In genomic region chr1:93616221-93616995, GRCh38 we compare ENCODE assay signal across 10 cellular contexts.
DNase-seq lines count a peak whose midpoint lies in the region; ATAC-seq, FAIRE-seq and TF ChIP-seq lines count a peak whose summit lies in the region.
"Had no signal": no experiment of that assay in that cellular context is flagged by ENCODE, and none has a peak within 500 bp of the region (broad histone marks: within the 10 kb centered on the region; RNA-seq: fewer than 3 reads in every experiment).

No MANE protein-coding gene starts in this region.

- peaks cover 24% of the 10 kb centered on the region for H3K27me3 Mint-ChIP-seq in activated T-helper 2 cell treated with anti-CD3 and anti-CD28 coated beads, Interferon-gamma antibody, Interleukin-2, Interleukin-4, amounts not matched to agents 10 μg/mL and 5 μg/mL and 100 μg/mL, durations not matched to agents 14 hours and 24 hours and 36 hours (ENCODE audit: low read depth)

- TF ChIP-seq CTCF in kidney (IDR thresholded peaks at IDR 0.05; ENCODE audit: borderline replicate concordance, extremely low read depth, insufficient read depth) = no peak
- TF ChIP-seq CTCF in suprapubic skin (IDR thresholded peaks at IDR 0.05) = no peak

- intact Hi-C loops in activated T-helper 2 cell treated with anti-CD3 and anti-CD28 coated beads, Interferon-gamma antibody, Interleukin-2, Interleukin-4, amounts not matched to agents 10 μg/mL and 5 μg/mL and 100 μg/mL, durations not matched to agents 14 hours and 24 hours and 36 hours (cut with micrococcal nuclease) = loop anchor here (1.0 to 5.0 kb wide), 3 partner anchors 8 to 169 kb away; partner anchors contain the start of gene FNBP1L
- intact Hi-C loops in kidney (cut with DNase I) = no loop called here

- H3K27ac Mint-ChIP-seq in activated T-helper 2 cell treated with anti-CD3 and anti-CD28 coated beads, Interferon-gamma antibody, Interleukin-2, Interleukin-4, amounts not matched to agents 10 μg/mL and 5 μg/mL and 100 μg/mL, durations not matched to agents 14 hours and 24 hours and 36 hours = peak overlapping the region; percentile 24

- no peak for FAIRE-seq in kidney (lab: Jason Lieb, UNC)

- peak overlapping the region in 1 of 2 donors; percentile 69 for H3K9ac ChIP-seq in kidney (ENCODE audit: low read length in 2 of 2)

- no peak for ATAC-seq in GM19351 (IDR thresholded peaks at IDR 0.05; ENCODE audit: unreplicated experiment)
- ATAC-seq in HG02571 (IDR thresholded peaks at IDR 0.05; ENCODE audit: unreplicated experiment) = no peak

- no peak overlapping the region for H3K4me3 Mint-ChIP-seq in activated T-helper 2 cell treated with anti-CD3 and anti-CD28 coated beads, Interferon-gamma antibody, Interleukin-2, Interleukin-4, amounts not matched to agents 10 μg/mL and 5 μg/mL and 100 μg/mL, durations not matched to agents 14 hours and 24 hours and 36 hours (ENCODE audit: low read depth)

- H3K9me3 ChIP-seq in kidney (ENCODE audit: control insufficient read depth in 1 of 2, low read length in 2 of 2) (no peaks in the 10 kb centered on the region), suprapubic skin (no peaks in the 10 kb centered on the region)

- H3K4me1 ChIP-seq in kidney (ENCODE audit: control insufficient read depth in 1 of 2, insufficient read depth in 1 of 2, low read depth in 1 of 2, low read length in 2 of 2) = peaks cover 39 to 45% of the 10 kb centered on the region in 2 donors
- peaks cover 50% of the 10 kb centered on the region for H3K4me1 ChIP-seq in suprapubic skin

- H3K4me3 ChIP-seq in kidney (ENCODE audit: low read length in 2 of 2) = no peak overlapping the region
- no peak overlapping the region for H3K4me3 ChIP-seq in suprapubic skin

- H3K27ac ChIP-seq in kidney (ENCODE audit: low read depth in 2 of 2, low read length in 2 of 2) = peak overlapping the region; percentile 89 to 92
- peak overlapping the region; percentile 55 for H3K27ac ChIP-seq in suprapubic skin

- peaks cover 22% of the 10 kb centered on the region for H3K4me1 Mint-ChIP-seq in activated T-helper 2 cell treated with anti-CD3 and anti-CD28 coated beads, Interferon-gamma antibody, Interleukin-2, Interleukin-4, amounts not matched to agents 10 μg/mL and 5 μg/mL and 100 μg/mL, durations not matched to agents 14 hours and 24 hours and 36 hours (ENCODE audit: low read depth)

- no peaks in the 10 kb centered on the region for H3K9me3 Mint-ChIP-seq in activated T-helper 2 cell treated with anti-CD3 and anti-CD28 coated beads, Interferon-gamma antibody, Interleukin-2, Interleukin-4, amounts not matched to agents 10 μg/mL and 5 μg/mL and 100 μg/mL, durations not matched to agents 14 hours and 24 hours and 36 hours

- WGBS in suprapubic skin = 52% methylated on average over 8 of the region's 8 CpGs

- DNase-seq in DMS 273 (lab: John Stamatoyannopoulos, UW; ENCODE audit: unreplicated experiment) (peak; percentile 78), DMS 273 treated with DMSO at 0.1 percent for 48 hours (lab: John Stamatoyannopoulos, UW) (no peak), kidney (no peak), suprapubic skin (ENCODE audit: low spot score in 2 of 2) (no peak), SIG-M5 treated with dmso at 0.1 percent for 504 hours (lab: John Stamatoyannopoulos, UW; ENCODE audit: unreplicated experiment) (no peak)
- DNase-seq in activated T-helper 2 cell treated with anti-CD3 and anti-CD28 coated beads, Interferon-gamma antibody, Interleukin-2, Interleukin-4, amounts not matched to agents 10 μg/mL and 5 μg/mL and 100 μg/mL, durations not matched to agents 14 hours and 24 hours and 36 hours (ENCODE audit: low spot score) = no peak
- DNase-seq: 8988T, KBM-7 had no signal

- H3K36me3 ChIP-seq in kidney (ENCODE audit: control insufficient read depth in 1 of 2, insufficient read depth in 2 of 2, low read length in 2 of 2) (no peaks in the 10 kb centered on the region), suprapubic skin (no peaks in the 10 kb centered on the region)

- peaks cover 6% of the 10 kb centered on the region for H3K36me3 Mint-ChIP-seq in activated T-helper 2 cell treated with anti-CD3 and anti-CD28 coated beads, Interferon-gamma antibody, Interleukin-2, Interleukin-4, amounts not matched to agents 10 μg/mL and 5 μg/mL and 100 μg/mL, durations not matched to agents 14 hours and 24 hours and 36 hours (ENCODE audit: low read depth)

- no peaks in the 10 kb centered on the region for H3K27me3 ChIP-seq in suprapubic skin

- TF ChIP-seq EP300 in suprapubic skin (IDR thresholded peaks at IDR 0.05) = no peak

- TF ChIP-seq POLR2A in suprapubic skin (IDR thresholded peaks at IDR 0.05) = no peak
